ENCODE assay signal across 15 cellular contexts in genomic region chr22:47057916-47058585, GRCh38.
"Had no signal": no experiment of that assay in that cellular context is flagged by ENCODE, and none has a peak within 500 bp of the region (broad histone marks: within the 10 kb centered on the region; RNA-seq: fewer than 3 reads in every experiment).

No MANE protein-coding gene starts in this region.

- H3K27ac Mint-ChIP-seq: activated CD8-positive, alpha-beta T cell treated with anti-CD3 and anti-CD28 coated beads for 36 hours; stimulated activated effector memory CD8-positive, alpha-beta T cell treated with anti-CD3 and anti-CD28 coated beads, Interleukin-12 subunit alpha, Interleukin-12 subunit beta, amount 100 ng/mL, for 72 hours had no signal

- H3K4me3 ChIP-seq: pancreas, skin epidermis, tibial nerve had no signal

- H3K27ac ChIP-seq: foreskin keratinocyte, pancreas, skin epidermis, tibial nerve, VCaP had no signal

- ATAC-seq: activated CD8-positive, alpha-beta T cell treated with anti-CD3 and anti-CD28 coated beads for 36 hours; foreskin keratinocyte; left colon; pancreas; stimulated activated effector memory CD8-positive, alpha-beta T cell treated with anti-CD3 and anti-CD28 coated beads, Interleukin-12 subunit alpha, Interleukin-12 subunit beta, amount 100 ng/mL, for 72 hours had no signal

- H3K27me3 ChIP-seq: foreskin keratinocyte, pancreas, tibial nerve had no signal

- H3K9me3 ChIP-seq: pancreas, tibial nerve had no signal

- H3K27me3 Mint-ChIP-seq: activated CD8-positive, alpha-beta T cell treated with anti-CD3 and anti-CD28 coated beads for 36 hours had no signal

- H3K9me3 Mint-ChIP-seq: activated CD8-positive, alpha-beta T cell treated with anti-CD3 and anti-CD28 coated beads for 36 hours; immature natural killer cell; stimulated activated effector memory CD8-positive, alpha-beta T cell treated with anti-CD3 and anti-CD28 coated beads, Interleukin-12 subunit alpha, Interleukin-12 subunit beta, amount 100 ng/mL, for 72 hours had no signal

- DNase-seq: activated CD4-positive, alpha-beta T cell treated with anti-CD3 and anti-CD28 coated beads for 4 hours; activated CD8-positive, alpha-beta memory T cell treated with anti-CD3 and anti-CD28 coated beads, Interleukin-2, amount 50 U/mL, for 4 hours; activated CD8-positive, alpha-beta T cell treated with anti-CD3 and anti-CD28 coated beads for 36 hours; activated naive CD4-positive, alpha-beta T cell treated with anti-CD3 and anti-CD28 coated beads, Interleukin-2, amount 50 U/mL, for 16 hours; amygdala; foreskin keratinocyte; immature natural killer cell; left colon; mesendoderm; T1000 had no signal

- H3K4me3 Mint-ChIP-seq: activated CD8-positive, alpha-beta T cell treated with anti-CD3 and anti-CD28 coated beads for 36 hours; immature natural killer cell; stimulated activated effector memory CD8-positive, alpha-beta T cell treated with anti-CD3 and anti-CD28 coated beads, Interleukin-12 subunit alpha, Interleukin-12 subunit beta, amount 100 ng/mL, for 72 hours had no signal

- H3K4me1 ChIP-seq: foreskin keratinocyte, pancreas, tibial nerve had no signal

- H3K36me3 ChIP-seq: pancreas had no signal
